In genomic region chr10:44939691-44940401, GRCh38 we compare ENCODE assay signal across 19 cellular contexts. TPM values are rescaled to one million over a fixed set of nuclear protein-coding genes. Genes with fewer than 3 reads are reported as not detected.
DNase-seq lines count a peak whose midpoint lies in the region; ATAC-seq, FAIRE-seq and TF ChIP-seq lines count a peak whose summit lies in the region.
"Had no signal": no experiment of that assay in that cellular context is flagged by ENCODE, and none has a peak within 500 bp of the region (broad histone marks: within the 10 kb centered on the region; RNA-seq: fewer than 3 reads in every experiment).

No MANE protein-coding gene starts in this region.

- no peak overlapping the region for H3K27ac Mint-ChIP-seq in effector memory CD8-positive, alpha-beta T cell
- H3K27ac Mint-ChIP-seq: activated CD4-positive, alpha-beta memory T cell treated with anti-CD3 and anti-CD28 coated beads for 36 hours; activated naive CD8-positive, alpha-beta T cell treated with anti-CD3 and anti-CD28 coated beads, Interleukin-2, amount 10 ng/mL, durations not matched to agents 7 days and 5 days; GM23338; T-cell had no signal

- H3K27me3 Mint-ChIP-seq in effector memory CD8-positive, alpha-beta T cell: peaks cover 17 to 26% of the 10 kb centered on the region in 2 donors

- no peaks in the 10 kb centered on the region for H3K27me3 ChIP-seq in HL-60 (ENCODE audit: insufficient read depth, poor library complexity, severe bottlenecking)
- H3K27me3 ChIP-seq: suprapubic skin had no signal

- TF ChIP-seq CTCF in HL-60 (IDR thresholded peaks at IDR 0.05; ENCODE audit: insufficient read depth, low read length) (no peak), fibroblast of pulmonary artery (IDR thresholded peaks at IDR 0.05; ENCODE audit: low read length, missing control alignments) (no peak)

- H3K36me3 Mint-ChIP-seq in effector memory CD8-positive, alpha-beta T cell (ENCODE audit: insufficient read depth): no peaks in the 10 kb centered on the region

- H3K4me3 ChIP-seq in HL-60 (replicated peaks; ENCODE audit: insufficient read depth, low read length) (no peak overlapping the region), fibroblast of pulmonary artery (replicated peaks; ENCODE audit: low read depth, low read length) (no peak overlapping the region)
- H3K4me3 ChIP-seq: GM23338, skin epidermis, suprapubic skin had no signal

- DNase-seq in HL-60 (ENCODE audit: low read depth in 1 of 2, low spot score in 1 of 2) (peak in 1 of 2 experiments; percentile 79), RCC 7860 (ENCODE audit: low spot score) (peak; percentile 36), fibroblast of pulmonary artery (ENCODE audit: low read depth) (peak; percentile 15), renal cortical epithelial cell (ENCODE audit: low read depth) (peak; percentile 94), NCI-H2171 (lab: John Stamatoyannopoulos, UW) (no peak), caudate nucleus (lab: John Stamatoyannopoulos, UW) (no peak)
- no peak for DNase-seq in effector memory CD8-positive, alpha-beta T cell
- DNase-seq: activated CD4-positive, alpha-beta memory T cell treated with anti-CD3 and anti-CD28 coated beads for 36 hours; activated naive CD8-positive, alpha-beta T cell treated with anti-CD3 and anti-CD28 coated beads, Interleukin-2, amount 10 ng/mL, durations not matched to agents 7 days and 5 days; activated T-cell treated with anti-CD3 and anti-CD28 coated beads, Interleukin-2, amount 50 U/mL, for 4 hours; NCI-H1092 treated with DMSO at 0.1 percent for 48 hours; NCI-H774; T-cell had no signal

- H3K9me3 Mint-ChIP-seq in effector memory CD8-positive, alpha-beta T cell: peaks cover 5 to 11% of the 10 kb centered on the region in 2 donors

- H3K27ac ChIP-seq in HL-60 (replicated peaks): peak overlapping the region; percentile 21
- H3K27ac ChIP-seq in caudate nucleus (ENCODE audit: low read depth, low read length): no peak overlapping the region
- H3K27ac ChIP-seq: RWPE1, skin epidermis, suprapubic skin had no signal

- no peak overlapping the region for H3K4me3 Mint-ChIP-seq in effector memory CD8-positive, alpha-beta T cell
- H3K4me3 Mint-ChIP-seq: activated CD4-positive, alpha-beta memory T cell treated with anti-CD3 and anti-CD28 coated beads for 36 hours; activated naive CD8-positive, alpha-beta T cell treated with anti-CD3 and anti-CD28 coated beads, Interleukin-2, amount 10 ng/mL, durations not matched to agents 7 days and 5 days; activated T-cell treated with anti-CD3 and anti-CD28 coated beads, Interleukin-2, amount 50 U/mL, for 4 hours; GM23338; T-cell had no signal

- FAIRE-seq in RCC 7860 (lab: Jason Lieb, UNC): peak; percentile 45

- H3K4me1 Mint-ChIP-seq in effector memory CD8-positive, alpha-beta T cell (ENCODE audit: low read depth in 2 of 2): peaks cover 0 to 9% of the 10 kb centered on the region in 2 donors
- H3K4me1 Mint-ChIP-seq: GM23338 had no signal

- no peak for ATAC-seq in HG03571 (IDR thresholded peaks at IDR 0.05; ENCODE audit: unreplicated experiment)
- ATAC-seq in effector memory CD8-positive, alpha-beta T cell (replicated peaks): no peak
- ATAC-seq: activated T-cell treated with anti-CD3 and anti-CD28 coated beads, Interleukin-2, amount 50 U/mL, for 4 hours; GM23338; T-cell had no signal

RNA-seq across cellular contexts. Expression of gene RASSF4, which starts 19.8 kb away (rescaled TPM):
- 79.1 and 155 TPM in 2 replicates for total RNA-seq in renal cortical epithelial cell

RNA-seq across cellular contexts. Expression of gene TMEM72, which starts 28.7 kb away (rescaled TPM):
- 0.15 TPM in 1 of 2 replicates, not detected in the other for total RNA-seq in renal cortical epithelial cell
- total RNA-seq: activated CD4-positive, alpha-beta memory T cell treated with anti-CD3 and anti-CD28 coated beads for 36 hours; activated naive CD8-positive, alpha-beta T cell treated with anti-CD3 and anti-CD28 coated beads, Interleukin-2, amount 10 ng/mL, durations not matched to agents 7 days and 5 days; activated T-cell treated with anti-CD3 and anti-CD28 coated beads, Interleukin-2, amount 50 U/mL, for 4 hours; GM23338; osteocyte; suprapubic skin had no signal

RNA-seq across cellular contexts. Expression of gene DEPP1, which starts 38.8 kb away (rescaled TPM):
- 11.3 and 24.5 TPM in 2 replicates for total RNA-seq in renal cortical epithelial cell

Comparison
In these comparisons a context has a peak if more than half of its experiments do, and no peak if none do; other contexts are left out.
1. DNase-seq: peak in RCC 7860 (single experiment), fibroblast of pulmonary artery (single experiment) and renal cortical epithelial cell (single experiment); none in NCI-H2171 (single experiment), caudate nucleus (0 of 61) and effector memory CD8-positive, alpha-beta T cell (0 of 3).